ENCODE assay signal across 1 cellular context in the genomic region with DNA sequence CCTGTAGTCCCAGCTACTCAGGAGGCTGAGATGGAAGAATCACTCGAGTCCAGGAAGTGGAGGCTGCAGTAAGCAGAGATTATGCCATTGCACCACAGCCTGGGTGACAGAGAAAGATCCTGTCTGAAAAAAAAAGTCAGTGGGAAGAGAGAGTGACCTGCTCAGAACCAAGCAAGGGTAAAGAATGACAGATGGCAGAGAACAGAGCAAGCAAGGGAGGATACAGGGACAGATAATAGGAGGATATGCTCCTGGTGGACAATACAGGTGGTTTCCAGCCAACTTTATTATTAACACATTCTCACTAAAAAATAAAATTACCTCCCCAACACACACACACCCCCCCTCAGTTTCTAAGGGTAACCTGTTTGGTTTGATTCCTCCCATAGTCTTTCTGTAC.
A peak's percentile ranks its signal among the peaks of the same experiment; 100 is the strongest.
TF ChIP-seq lines count a peak whose summit lies in the region.

No MANE protein-coding gene starts in this region.

TF ChIP-seq in HepG2, 621 proteins besides CTCF, POLR2A, EP300 and RAD21 (continued from another document):
- 0 out of 2 replicates have a peak, but pooled peaks have one; percentile 8 for TF ChIP-seq RBFOX2 (IDR thresholded peaks at IDR 0.05; ENCODE audit: low read depth, low read length)
- no peak for TF ChIP-seq SAFB2 (CRISPR knock-in tag; IDR thresholded peaks at IDR 0.05; ENCODE audit: borderline replicate concordance, low read depth)
